ENCODE assay signal across 19 cellular contexts in the genomic region with DNA sequence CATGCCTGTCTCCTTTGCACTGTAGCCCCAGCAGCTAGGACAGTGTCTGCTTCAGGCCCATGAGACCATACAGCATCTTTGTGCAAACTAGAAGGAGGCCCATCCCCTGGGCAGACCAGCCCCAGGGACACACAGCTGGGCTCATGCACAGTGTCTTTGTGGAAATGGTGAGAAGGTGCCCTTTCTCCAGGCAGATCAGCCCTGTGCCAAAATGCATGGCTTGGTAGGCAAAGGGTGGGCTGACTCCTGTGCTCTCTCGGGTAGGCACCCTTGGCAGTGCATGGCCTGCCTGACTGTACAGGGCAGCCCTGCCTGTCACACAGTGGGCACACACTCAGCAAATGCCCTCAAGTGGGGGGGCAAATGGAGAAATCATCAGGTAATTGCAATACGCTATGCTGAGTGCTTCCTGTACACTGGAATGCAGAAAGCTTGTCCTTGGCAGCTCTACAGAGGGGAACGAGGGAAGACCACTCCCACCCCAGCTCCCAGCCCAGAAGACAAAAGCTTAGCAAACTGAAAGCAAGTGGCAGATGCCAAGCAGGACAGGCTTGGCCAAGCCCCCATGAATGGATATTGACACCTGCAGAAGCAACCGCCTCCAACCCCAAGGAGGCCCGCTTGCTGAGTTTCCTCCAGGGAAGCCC. TPM values are rescaled to one million over a fixed set of nuclear protein-coding genes. Genes with fewer than 3 reads are reported as not detected.
DNase-seq lines count a peak whose midpoint lies in the region; ATAC-seq and TF ChIP-seq lines count a peak whose summit lies in the region.
"Had no signal": no experiment of that assay in that cellular context is flagged by ENCODE, and none has a peak within 500 bp of the region (broad histone marks: within the 10 kb centered on the region; RNA-seq: fewer than 3 reads in every experiment).

No MANE protein-coding gene starts in this region.

- H3K36me3 ChIP-seq in gastroesophageal sphincter (no peaks in the 10 kb centered on the region), tibial artery (peaks cover 0 to 1% (median 0%) of the 10 kb centered on the region in 3 donors)
- H3K36me3 ChIP-seq: SJCRH30 had no signal

- intact Hi-C loops in tibial artery (cut with DNase I; ENCODE audit: low total_unique reads), result no loop called here

- H3K27ac Mint-ChIP-seq in osteocyte (ENCODE audit: unreplicated experiment), result peak overlapping the region; percentile 61
- H3K27ac Mint-ChIP-seq in activated T-cell treated with anti-CD3 and anti-CD28 coated beads, Interleukin-2, amount 50 U/mL, for 24 hours, result no peak overlapping the region

- H3K4me1 Mint-ChIP-seq in osteocyte (ENCODE audit: unreplicated experiment), result peaks cover 24% of the 10 kb centered on the region
- H3K4me1 Mint-ChIP-seq in activated T-cell treated with anti-CD3 and anti-CD28 coated beads, Interleukin-2, amount 50 U/mL, for 24 hours (ENCODE audit: low read depth), result no peaks in the 10 kb centered on the region

- H3K9me3 ChIP-seq in gastroesophageal sphincter, result no peaks in the 10 kb centered on the region
- no peaks in the 10 kb centered on the region for H3K9me3 ChIP-seq in tibial artery
- H3K9me3 ChIP-seq: body of pancreas, SJCRH30, thoracic aorta had no signal

- no peak for TF ChIP-seq CTCF in gastroesophageal sphincter (IDR thresholded peaks at IDR 0.05)
- TF ChIP-seq CTCF in osteocyte (IDR thresholded peaks at IDR 0.05), result no peak
- no peak for TF ChIP-seq CTCF in tibial artery (IDR thresholded peaks at IDR 0.05)

- no peaks in the 10 kb centered on the region for H3K9me3 Mint-ChIP-seq in osteocyte (ENCODE audit: unreplicated experiment)
- H3K9me3 Mint-ChIP-seq in activated T-cell treated with anti-CD3 and anti-CD28 coated beads, Interleukin-2, amount 50 U/mL, for 24 hours, result no peaks in the 10 kb centered on the region

- no peak for TF ChIP-seq POLR2A in gastroesophageal sphincter (IDR thresholded peaks at IDR 0.05)

- H3K27me3 Mint-ChIP-seq in osteocyte (ENCODE audit: unreplicated experiment), result no peaks in the 10 kb centered on the region
- peaks cover 14% of the 10 kb centered on the region for H3K27me3 Mint-ChIP-seq in activated T-cell treated with anti-CD3 and anti-CD28 coated beads, Interleukin-2, amount 50 U/mL, for 24 hours

- WGBS in gastroesophageal sphincter (ENCODE audit: low coverage in 1 of 2), 2 donors, result 0 to 69% methylated on average over 1 to 3 of the region's 5 CpGs

- H3K27me3 ChIP-seq in gastroesophageal sphincter, result no peaks in the 10 kb centered on the region
- H3K27me3 ChIP-seq in tibial artery, result no peaks in the 10 kb centered on the region
- H3K27me3 ChIP-seq: body of pancreas, SJCRH30 had no signal

- DNase-seq in NCI-H2196 (lab: John Stamatoyannopoulos, UW; ENCODE audit: unreplicated experiment) (peak; percentile 4), NCI-H2196 treated with DMSO at 0.1 percent for 48 hours (lab: John Stamatoyannopoulos, UW; ENCODE audit: unreplicated experiment) (no peak), osteocyte (ENCODE audit: extremely low spot score, unreplicated experiment) (no peak), tibial artery (peak; percentile 19 to 63), OCI-M1 (lab: John Stamatoyannopoulos, UW) (no peak), globus pallidus (ENCODE audit: low spot score) (no peak)
- no peak for DNase-seq in activated T-cell treated with anti-CD3 and anti-CD28 coated beads, Interleukin-2, amount 50 U/mL, for 24 hours
- DNase-seq: activated CD4-positive, alpha-beta T cell treated with anti-CD3 and anti-CD28 coated beads for 4 hours; activated naive CD4-positive, alpha-beta T cell treated with anti-CD3 and anti-CD28 coated beads, Interleukin-2, amount 50 U/mL, for 16 hours; C1 segment of cervical spinal cord; left colon; NCI-H1436 treated with DMSO at 0.1 percent for 48 hours; NCI-H510A; SJCRH30; stimulated activated CD4-positive, alpha-beta T cell treated with anti-CD3 and anti-CD28 coated beads, Interleukin-2, amount 100 ng/mL, for 48 hours had no signal

- ATAC-seq in gastroesophageal sphincter, result no peak
- ATAC-seq: body of pancreas, left colon had no signal

- H3K36me3 Mint-ChIP-seq in osteocyte (ENCODE audit: unreplicated experiment), result peaks cover 12% of the 10 kb centered on the region
- no peaks in the 10 kb centered on the region for H3K36me3 Mint-ChIP-seq in activated T-cell treated with anti-CD3 and anti-CD28 coated beads, Interleukin-2, amount 50 U/mL, for 24 hours (ENCODE audit: low read depth)

- H3K4me3 Mint-ChIP-seq in osteocyte (ENCODE audit: unreplicated experiment), result no peak overlapping the region
- no peak overlapping the region for H3K4me3 Mint-ChIP-seq in activated T-cell treated with anti-CD3 and anti-CD28 coated beads, Interleukin-2, amount 50 U/mL, for 24 hours

- H3K27ac ChIP-seq in gastroesophageal sphincter (peak overlapping the region in 3 of 4 donors; percentile 90 to 97 (median 92)), tibial artery (peak overlapping the region; percentile 9 to 90)
- H3K27ac ChIP-seq: 22Rv1, SJCRH30 had no signal

- no peak for TF ChIP-seq EP300 in gastroesophageal sphincter (IDR thresholded peaks at IDR 0.05)

- H3K4me3 ChIP-seq in gastroesophageal sphincter (no peak overlapping the region), tibial artery (no peak overlapping the region)
- H3K4me3 ChIP-seq: body of pancreas, SJCRH30, thoracic aorta had no signal

- H3K4me1 ChIP-seq in gastroesophageal sphincter (peaks cover 0 to 64% (median 36%) of the 10 kb centered on the region in 3 donors), tibial artery (peaks cover 6 to 59% (median 41%) of the 10 kb centered on the region in 4 donors)
- H3K4me1 ChIP-seq: SJCRH30 had no signal

RNA-seq across cellular contexts. Expression of a gene that starts 21.6 kb away (rescaled TPM):
- total RNA-seq in gastroesophageal sphincter (1,000 to 10,000 TPM in 3 of 4 donors, 100 to 1,000 TPM in 1; 825 to 2,193 (median 1,462) TPM), osteocyte (80.8 and 82.5 TPM in 2 replicates)

Comparison
In these comparisons a context has a peak if more than half of its experiments do, and no peak if none do; other contexts are left out.
1. DNase-seq: peak in NCI-H2196 (single experiment) and tibial artery (2 of 2); none in NCI-H2196 treated with DMSO at 0.1 percent for 48 hours (single experiment), osteocyte (single experiment), activated T-cell treated with anti-CD3 and anti-CD28 coated beads, Interleukin-2, amount 50 U/mL, for 24 hours (single experiment), OCI-M1 (single experiment) and globus pallidus (single experiment).